In the genomic region with DNA sequence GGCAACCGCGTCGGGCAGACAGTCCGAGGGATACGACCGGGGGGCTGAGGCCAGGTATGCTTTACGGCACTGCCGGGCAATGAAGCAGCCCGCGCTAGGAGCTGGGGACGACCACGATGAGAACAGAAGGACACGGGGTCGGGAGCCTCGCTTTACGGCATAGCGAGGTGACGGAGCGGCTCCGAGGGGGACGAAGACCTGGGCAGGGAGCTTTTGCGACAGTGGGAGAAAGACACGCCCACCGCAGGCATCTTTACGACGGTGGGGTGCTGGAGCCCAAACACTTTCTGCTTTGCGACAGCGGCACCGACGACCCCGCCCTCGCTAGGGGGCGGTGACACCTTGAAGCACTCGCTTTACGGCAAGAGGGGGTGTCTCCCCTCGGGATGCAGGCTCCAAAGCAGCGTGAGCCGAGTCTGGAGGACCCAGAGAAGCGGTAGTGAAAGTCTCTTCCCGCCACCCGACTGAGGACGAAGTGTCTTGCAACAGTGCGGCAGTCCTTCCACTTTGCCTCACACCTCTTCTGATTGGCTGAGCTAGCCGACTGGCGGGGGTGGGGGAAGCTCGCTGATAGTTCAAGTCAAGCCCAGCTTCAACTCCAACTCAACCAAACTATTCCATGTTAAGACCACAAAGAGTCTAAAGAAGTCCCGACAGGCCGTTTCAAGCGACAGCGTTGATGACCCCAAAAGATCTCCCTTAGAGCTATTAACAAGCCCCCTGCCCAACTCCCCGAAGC, we compare ENCODE assay signal across 8 cellular contexts. TPM values are rescaled to one million over a fixed set of nuclear protein-coding genes. Genes with fewer than 3 reads are reported as not detected.
DNase-seq lines count a peak whose midpoint lies in the region; ATAC-seq, FAIRE-seq and TF ChIP-seq lines count a peak whose summit lies in the region.

No MANE protein-coding gene starts in this region.

- H3K36me3 ChIP-seq in ascending aorta: peaks cover 4 to 12% of the 10 kb centered on the region in 2 donors
- H3K36me3 ChIP-seq in right atrium auricular region: peaks cover 18% of the 10 kb centered on the region
- H3K36me3 ChIP-seq in psoas muscle (ENCODE audit: insufficient read depth in 1 of 2, low read depth in 1 of 2): peaks cover 0 to 25% of the 10 kb centered on the region in 2 donors

- intact Hi-C loops in ascending aorta (cut with DNase I): loop anchor here (1.0 to 2.0 kb wide), 4 partner anchors 14 to 74 kb away; partner anchors contain the start of genes GPS2 and PLSCR3
- intact Hi-C loops in psoas muscle (cut with DNase I): no loop called here

- H3K4me3 Mint-ChIP-seq in T-helper 2 cell treated with Interferon-gamma antibody and Interleukin-4, amounts not matched to agents 5 μg/mL and 100 μg/mL, for 36 hours: peak overlapping the region; percentile 90

- H3K27ac Mint-ChIP-seq in T-helper 2 cell treated with Interferon-gamma antibody and Interleukin-4, amounts not matched to agents 5 μg/mL and 100 μg/mL, for 36 hours: peak overlapping the region; percentile 96

- no peaks in the 10 kb centered on the region for H3K27me3 Mint-ChIP-seq in T-helper 2 cell treated with Interferon-gamma antibody and Interleukin-4, amounts not matched to agents 5 μg/mL and 100 μg/mL, for 36 hours (ENCODE audit: low read depth)

- WGBS in psoas muscle, 3 donors: 0% methylated on average over 48 to 51 of the region's 51 CpGs

- ATAC-seq in GM18499 (IDR thresholded peaks at IDR 0.05; ENCODE audit: insufficient read depth, unreplicated experiment) (peak; percentile 40), HG02943 (IDR thresholded peaks at IDR 0.05; ENCODE audit: low read depth, unreplicated experiment) (peak; percentile 55), psoas muscle (peak; percentile 86 to 93 (median 91))

- peak; percentile 94 for FAIRE-seq in urothelium cell line (lab: Jason Lieb, UNC)

- DNase-seq in NCI-H187 treated with DMSO at 0.1 percent for 48 hours (lab: John Stamatoyannopoulos, UW) (peak; percentile 74), ascending aorta (ENCODE audit: low spot score in 2 of 2) (peak; percentile 98 to 99), right atrium auricular region (ENCODE audit: low spot score) (peak; percentile 97), psoas muscle (peak; percentile 99), urothelium cell line (ENCODE audit: low spot score) (peak; percentile 91)
- peak; percentile 97 for DNase-seq in T-helper 2 cell treated with Interferon-gamma antibody and Interleukin-4, amounts not matched to agents 5 μg/mL and 100 μg/mL, for 36 hours (ENCODE audit: low spot score)

- H3K36me3 Mint-ChIP-seq in T-helper 2 cell treated with Interferon-gamma antibody and Interleukin-4, amounts not matched to agents 5 μg/mL and 100 μg/mL, for 36 hours (ENCODE audit: low read depth): no peaks in the 10 kb centered on the region

- H3K27me3 ChIP-seq in ascending aorta: no peaks in the 10 kb centered on the region
- no peaks in the 10 kb centered on the region for H3K27me3 ChIP-seq in right atrium auricular region
- no peaks in the 10 kb centered on the region for H3K27me3 ChIP-seq in psoas muscle (ENCODE audit: insufficient read depth in 3 of 3, low read length in 2 of 3)

- H3K4me1 ChIP-seq in ascending aorta (peaks cover 0 to 12% of the 10 kb centered on the region in 2 donors), right atrium auricular region (peaks cover 0 to 22% of the 10 kb centered on the region in 2 donors), psoas muscle (peaks cover 12% of the 10 kb centered on the region)

- H3K9me3 Mint-ChIP-seq in T-helper 2 cell treated with Interferon-gamma antibody and Interleukin-4, amounts not matched to agents 5 μg/mL and 100 μg/mL, for 36 hours: no peaks in the 10 kb centered on the region

- H3K27ac ChIP-seq in ascending aorta (peak overlapping the region; percentile 89 to 92), right atrium auricular region (peak overlapping the region; percentile 84 to 92), psoas muscle (peak overlapping the region; percentile 92)

- H3K9me3 ChIP-seq in ascending aorta (no peaks in the 10 kb centered on the region), right atrium auricular region (no peaks in the 10 kb centered on the region), psoas muscle (no peaks in the 10 kb centered on the region)

- H3K4me1 Mint-ChIP-seq in T-helper 2 cell treated with Interferon-gamma antibody and Interleukin-4, amounts not matched to agents 5 μg/mL and 100 μg/mL, for 36 hours (ENCODE audit: low read depth): peaks cover 37% of the 10 kb centered on the region

- H3K4me3 ChIP-seq in ascending aorta (peak overlapping the region; percentile 89 to 97), right atrium auricular region (peak overlapping the region; percentile 67 to 98), psoas muscle (peak overlapping the region; percentile 95)

- TF ChIP-seq CTCF in ascending aorta (IDR thresholded peaks at IDR 0.05) (no peak), right atrium auricular region (IDR thresholded peaks at IDR 0.05) (no peak), psoas muscle (IDR thresholded peaks at IDR 0.05) (no peak)

RNA-seq across cellular contexts. Expression of gene NEURL4, which starts 0.4 kb away (rescaled TPM):
- total RNA-seq in ascending aorta (22.0 TPM), right atrium auricular region (10 to 100 TPM in 1 of 2 donors, 1 to 10 TPM in 1; 9.5 to 12.8 TPM), psoas muscle (10 to 100 TPM; 24.0 to 53.8 (median 32.6) TPM)
- 10 to 100 TPM; 20.7 to 38.7 (median 22.9) TPM for polyA plus RNA-seq in psoas muscle

RNA-seq across cellular contexts. Expression of gene ACAP1, which starts 6.8 kb away (rescaled TPM):
- 12.0 TPM for total RNA-seq in ascending aorta
- total RNA-seq in right atrium auricular region: 1 to 10 TPM; 5.1 to 6.7 TPM
- 10 to 100 TPM; 12.2 to 20.7 (median 15.7) TPM for total RNA-seq in psoas muscle
- polyA plus RNA-seq in psoas muscle: 10 to 100 TPM in 1 of 3 donors, 1 to 10 TPM in 2; 1.9 to 11.9 (median 2.4) TPM

RNA-seq across cellular contexts. Expression of gene GPS2, which starts 14.4 kb away (rescaled TPM):
- total RNA-seq in ascending aorta (52.4 TPM), right atrium auricular region (10 to 100 TPM; 80.4 to 97.0 TPM), psoas muscle (100 to 1,000 TPM in 1 of 4 donors, 10 to 100 TPM in 3; 71.8 to 101 (median 82.5) TPM)
- 100 to 1,000 TPM; 139 to 197 (median 146) TPM for polyA plus RNA-seq in psoas muscle

RNA-seq across cellular contexts. Expression of gene EIF5A, which starts 22.1 kb away (rescaled TPM):
- total RNA-seq in ascending aorta: 248 TPM
- total RNA-seq in right atrium auricular region: 100 to 1,000 TPM; 131 to 164 TPM
- total RNA-seq in psoas muscle: 100 to 1,000 TPM; 293 to 730 (median 567) TPM
- 1,000 to 10,000 TPM in 1 of 3 donors, 100 to 1,000 TPM in 2; 468 to 1,107 (median 518) TPM for polyA plus RNA-seq in psoas muscle

RNA-seq across cellular contexts. Expression of gene KCTD11, which starts 22.4 kb away (rescaled TPM):
- total RNA-seq in ascending aorta (14.6 TPM), right atrium auricular region (1 to 10 TPM; 4.2 to 6.9 TPM), psoas muscle (1 to 10 TPM; 4.5 to 5.2 (median 5.1) TPM)
- polyA plus RNA-seq in psoas muscle: 10 to 100 TPM in 1 of 3 donors, 1 to 10 TPM in 2; 2.9 to 13.2 (median 9.9) TPM

Comparison
In these comparisons a context has a peak if more than half of its experiments do, and no peak if none do; other contexts are left out.
1. Peak in every context shown above with its lines: DNase-seq, ATAC-seq, H3K4me3 ChIP-seq and H3K27ac ChIP-seq.
2. ATAC-seq: peak in every context shown above with its lines; median percentile 91 in psoas muscle; 55 in HG02943; 40 in GM18499.